Comparison of ENCODE assay signal across 14 cellular contexts in the genomic region with DNA sequence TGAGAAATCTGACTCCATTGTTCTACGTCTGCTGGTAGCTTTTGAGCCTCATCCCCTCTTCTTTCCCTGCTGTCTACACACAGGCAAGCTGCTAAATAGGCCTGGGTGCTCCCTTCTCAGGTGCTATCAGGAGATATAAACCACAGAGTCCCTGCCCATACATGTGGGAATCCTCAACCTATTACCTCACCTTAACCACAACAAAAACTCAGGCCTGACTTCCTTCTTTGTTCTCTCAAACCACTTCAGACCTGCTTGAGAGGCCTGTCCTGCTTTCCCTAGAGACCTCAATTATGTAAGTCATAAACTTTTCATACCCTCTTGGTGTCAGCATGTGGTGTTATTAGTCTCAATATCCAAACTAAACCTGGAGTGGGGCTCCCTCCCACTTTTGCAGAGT.
DNase-seq lines count a peak whose midpoint lies in the region; ATAC-seq and TF ChIP-seq lines count a peak whose summit lies in the region.
"Had no signal": no experiment of that assay in that cellular context is flagged by ENCODE, and none has a peak within 500 bp of the region (broad histone marks: within the 10 kb centered on the region; RNA-seq: fewer than 3 reads in every experiment).

No MANE protein-coding gene starts in this region.

- intact Hi-C loops in mammary epithelial cell (cut with micrococcal nuclease) = no loop called here

- H2AFZ ChIP-seq in GM23338 (peak overlapping the region; percentile 57; the same call in 1 of the 2 replicates), mammary epithelial cell (ENCODE audit: low read depth, low read length) (no peak overlapping the region)

- H3K4me3 ChIP-seq in GM23338 (no peak overlapping the region), NB4 (ENCODE audit: low read depth, low read length) (no peak overlapping the region), mammary epithelial cell (replicated peaks in 1 of 3; ENCODE audit: insufficient read depth in 1 of 3, low read depth in 2 of 3, low read length in 3 of 3) (no peak overlapping the region), foreskin fibroblast (ENCODE audit: low read depth in 1 of 2, low read length in 2 of 2) (no peak overlapping the region)
- H3K4me3 ChIP-seq: gastrocnemius medialis, psoas muscle had no signal

- no peak overlapping the region for H3K4me3 Mint-ChIP-seq in GM23338
- no peak overlapping the region for H3K4me3 Mint-ChIP-seq in nephron progenitor cell
- H3K4me3 Mint-ChIP-seq in T-helper 2 cell treated with Interferon-gamma antibody and Interleukin-4, amounts not matched to agents 5 μg/mL and 100 μg/mL, for 36 hours = no peak overlapping the region
- H3K4me3 Mint-ChIP-seq: activated naive CD8-positive, alpha-beta T cell treated with anti-CD3 and anti-CD28 coated beads for 36 hours; endodermal cell had no signal

- H3K27ac ChIP-seq in GM23338 (ENCODE audit: low read depth) (no peak overlapping the region), mammary epithelial cell (ENCODE audit: insufficient read depth, low read depth, low read length) (no peak overlapping the region)
- H3K27ac ChIP-seq: gastrocnemius medialis, psoas muscle had no signal

- H3K79me2 ChIP-seq in GM23338 (replicated peaks; ENCODE audit: insufficient read depth) (no peaks in the 10 kb centered on the region), mammary epithelial cell (ENCODE audit: insufficient read depth, low read length) (no peaks in the 10 kb centered on the region)

- no TSS peak for BruUV-seq in mammary epithelial cell (replicated peaks; lab: Mats Ljungman, UMichigan)

- H3K9me3 Mint-ChIP-seq in GM23338 (no peaks in the 10 kb centered on the region), nephron progenitor cell (no peaks in the 10 kb centered on the region)
- H3K9me3 Mint-ChIP-seq in T-helper 2 cell treated with Interferon-gamma antibody and Interleukin-4, amounts not matched to agents 5 μg/mL and 100 μg/mL, for 36 hours = no peaks in the 10 kb centered on the region
- H3K9me3 Mint-ChIP-seq: activated naive CD8-positive, alpha-beta T cell treated with anti-CD3 and anti-CD28 coated beads for 36 hours; endodermal cell had no signal

- no peak overlapping the region for H3K4me2 ChIP-seq in GM23338
- H3K4me2 ChIP-seq in mammary epithelial cell (ENCODE audit: insufficient read depth, low read depth, low read length) = peak overlapping the region; percentile 43

- H3K27me3 Mint-ChIP-seq in GM23338 (ENCODE audit: insufficient read depth, low read depth, poor library complexity) (peaks cover 2% of the 10 kb centered on the region), nephron progenitor cell (ENCODE audit: low read depth, poor library complexity) (no peaks in the 10 kb centered on the region)
- no peaks in the 10 kb centered on the region for H3K27me3 Mint-ChIP-seq in T-helper 2 cell treated with Interferon-gamma antibody and Interleukin-4, amounts not matched to agents 5 μg/mL and 100 μg/mL, for 36 hours (ENCODE audit: low read depth)
- H3K27me3 Mint-ChIP-seq: activated naive CD8-positive, alpha-beta T cell treated with anti-CD3 and anti-CD28 coated beads for 36 hours had no signal

- no peaks in the 10 kb centered on the region for H3K9me3 ChIP-seq in mammary epithelial cell (replicated peaks; ENCODE audit: insufficient read depth, low read length)
- H3K9me3 ChIP-seq: gastrocnemius medialis, psoas muscle had no signal

- H3K4me1 ChIP-seq in GM23338 (ENCODE audit: insufficient read depth) = 0 out of 2 replicates have a peak, but pooled peaks cover 3% of the 10 kb centered on the region
- H3K4me1 ChIP-seq in mammary epithelial cell (ENCODE audit: insufficient read depth, low read length) = peaks cover 21% of the 10 kb centered on the region
- H3K4me1 ChIP-seq: gastrocnemius medialis, psoas muscle had no signal

- H3K9ac ChIP-seq in mammary epithelial cell (ENCODE audit: insufficient read depth, low read length) = peak overlapping the region; percentile 34

- in situ Hi-C loops in mammary epithelial cell (cut with MboI; ENCODE audit: low sequenced_read_pairs in 2 of 2) = no loop called here

- CTCF ChIA-PET in mammary epithelial cell (lab: Charles Lee; ENCODE audit: low non-redundant PET) = no interaction called here

- 0 out of 2 replicates have a peak, but pooled peaks cover 3% of the 10 kb centered on the region for H3K9me2 ChIP-seq in GM23338 (ENCODE audit: insufficient read depth)

- no peak for TF ChIP-seq CTCF in GM23338 (conservative IDR thresholded peaks at IDR 0.05; ENCODE audit: low read depth in 2 of 2)
- TF ChIP-seq CTCF in NB4 (IDR thresholded peaks at IDR 0.05; ENCODE audit: low read depth, low read length) = no peak
- no peak for TF ChIP-seq CTCF in mammary epithelial cell (conservative IDR thresholded peaks at IDR 0.05 in 1 of 2, IDR thresholded peaks at IDR 0.05 in 1 of 2; ENCODE audit: extremely low read depth in 1 of 2, insufficient read depth in 1 of 2, low read depth in 1 of 2, low read length in 2 of 2)
- TF ChIP-seq CTCF in nephron progenitor cell (IDR thresholded peaks at IDR 0.05) = no peak
- TF ChIP-seq CTCF in foreskin fibroblast (IDR thresholded peaks at IDR 0.05; ENCODE audit: low read depth, low read length) = no peak

- H3K36me3 Mint-ChIP-seq in GM23338 (ENCODE audit: low read depth) = no peaks in the 10 kb centered on the region
- H3K36me3 Mint-ChIP-seq in nephron progenitor cell (ENCODE audit: low read depth) = no peaks in the 10 kb centered on the region
- no peaks in the 10 kb centered on the region for H3K36me3 Mint-ChIP-seq in T-helper 2 cell treated with Interferon-gamma antibody and Interleukin-4, amounts not matched to agents 5 μg/mL and 100 μg/mL, for 36 hours (ENCODE audit: low read depth)
- H3K36me3 Mint-ChIP-seq: activated naive CD8-positive, alpha-beta T cell treated with anti-CD3 and anti-CD28 coated beads for 36 hours had no signal

- peak; percentile 17 for DNase-seq in GM23338 (ENCODE audit: low spot score)
- DNase-seq in NB4 (ENCODE audit: low read depth) = peak; percentile 19
- DNase-seq in mammary epithelial cell = peak; percentile 97
- no peak for DNase-seq in nephron progenitor cell
- no peak for DNase-seq in foreskin fibroblast
- DNase-seq in T-helper 2 cell treated with Interferon-gamma antibody and Interleukin-4, amounts not matched to agents 5 μg/mL and 100 μg/mL, for 36 hours (ENCODE audit: low spot score) = no peak
- DNase-seq: activated CD4-positive, alpha-beta T cell treated with anti-CD3 and anti-CD28 coated beads for 48 hours; activated naive CD8-positive, alpha-beta T cell treated with anti-CD3 and anti-CD28 coated beads for 36 hours; caudate nucleus; endodermal cell; gastrocnemius medialis; psoas muscle; SHP77 treated with DMSO at 0.1 percent for 48 hours had no signal

- H3K36me3 ChIP-seq in GM23338 (ENCODE audit: insufficient read depth) (no peaks in the 10 kb centered on the region), mammary epithelial cell (ENCODE audit: insufficient read depth, low read length) (no peaks in the 10 kb centered on the region)
- H3K36me3 ChIP-seq: gastrocnemius medialis had no signal

- H3F3A ChIP-seq in GM23338 (replicated peaks; ENCODE audit: low read depth) = no peaks in the 10 kb centered on the region

- H3K4me1 Mint-ChIP-seq in GM23338 (peaks cover 19% of the 10 kb centered on the region), nephron progenitor cell (peaks cover 7% of the 10 kb centered on the region)
- H3K4me1 Mint-ChIP-seq in T-helper 2 cell treated with Interferon-gamma antibody and Interleukin-4, amounts not matched to agents 5 μg/mL and 100 μg/mL, for 36 hours (ENCODE audit: low read depth) = no peaks in the 10 kb centered on the region
- H3K4me1 Mint-ChIP-seq: activated naive CD8-positive, alpha-beta T cell treated with anti-CD3 and anti-CD28 coated beads for 36 hours; endodermal cell had no signal

- dilution Hi-C loops in mammary epithelial cell (cut with HindIII; ENCODE audit: low sequenced_read_pairs) = no loop called here

- H4K20me1 ChIP-seq in GM23338 (replicated peaks; ENCODE audit: insufficient read depth) (no peaks in the 10 kb centered on the region), mammary epithelial cell (ENCODE audit: insufficient read depth, low read length) (no peaks in the 10 kb centered on the region)

- H3K27ac Mint-ChIP-seq in GM23338 = peak overlapping the region; percentile 82
- H3K27ac Mint-ChIP-seq in nephron progenitor cell = peak overlapping the region; percentile 8
- H3K27ac Mint-ChIP-seq in T-helper 2 cell treated with Interferon-gamma antibody and Interleukin-4, amounts not matched to agents 5 μg/mL and 100 μg/mL, for 36 hours = no peak overlapping the region
- H3K27ac Mint-ChIP-seq: activated naive CD8-positive, alpha-beta T cell treated with anti-CD3 and anti-CD28 coated beads for 36 hours; endodermal cell had no signal

- no peak for TF ChIP-seq POLR2A in NB4 (IDR thresholded peaks at IDR 0.05; ENCODE audit: extremely low read depth, insufficient read length)

- peak; percentile 68 for ATAC-seq in GM23338
- ATAC-seq in GM18520 (IDR thresholded peaks at IDR 0.05; ENCODE audit: unreplicated experiment) = no peak
- ATAC-seq: gastrocnemius medialis, psoas muscle had no signal

- no peaks in the 10 kb centered on the region for H3K27me3 ChIP-seq in GM23338 (ENCODE audit: insufficient read depth)
- no peaks in the 10 kb centered on the region for H3K27me3 ChIP-seq in mammary epithelial cell (ENCODE audit: insufficient read depth, low read length)
- H3K27me3 ChIP-seq: gastrocnemius medialis had no signal

- WGBS in mammary epithelial cell (ENCODE audit: low coverage, missing lambda C conversion rate) = 9% methylated on average over 1 of the region's 1 CpG

TF ChIP-seq in GM23338, 12 proteins besides CTCF, POLR2A, EP300 and RAD21:
- TF ChIP-seq POLR2AphosphoS5 (IDR thresholded peaks at IDR 0.05; ENCODE audit: low read depth) (no peak), NANOG (IDR thresholded peaks at IDR 0.05; ENCODE audit: borderline replicate concordance) (no peak), EZH2phosphoT487 (IDR thresholded peaks at IDR 0.05; ENCODE audit: unreplicated experiment) (no peak)
TF ChIP-seq in GM23338: peak in this region for 0.

Comparison
In these comparisons a context has a peak if more than half of its experiments do, and no peak if none do; other contexts are left out.
1. DNase-seq: peak in GM23338 (single experiment), NB4 (single experiment) and mammary epithelial cell (single experiment); none in nephron progenitor cell (single experiment), foreskin fibroblast (0 of 2) and T-helper 2 cell treated with Interferon-gamma antibody and Interleukin-4, amounts not matched to agents 5 μg/mL and 100 μg/mL, for 36 hours (single experiment).